In genomic region chrY:15364996-15365395, GRCh38 we compare ENCODE assay signal across 26 cellular contexts.
"Had no signal": no experiment of that assay in that cellular context is flagged by ENCODE, and none has a peak within 500 bp of the region (broad histone marks: within the 10 kb centered on the region; RNA-seq: fewer than 3 reads in every experiment).

No MANE protein-coding gene starts in this region.

- DNase-seq: activated CD4-positive, alpha-beta memory T cell treated with anti-CD3 and anti-CD28 coated beads for 36 hours; activated CD4-positive, alpha-beta T cell treated with anti-CD3 and anti-CD28 coated beads, Interleukin-2, amount 10 ng/mL, durations not matched to agents 24 days and 14 days; activated CD4-positive, CD25-positive, alpha-beta regulatory T cell treated with anti-CD3 and anti-CD28 coated beads, Interleukin-2, amount 50 U/mL, for 72 hours; activated CD8-positive, alpha-beta memory T cell treated with anti-CD3 and anti-CD28 coated beads, Interleukin-2, amount 50 U/mL, for 48 hours; activated naive CD8-positive, alpha-beta T cell treated with anti-CD3 and anti-CD28 coated beads, Interleukin-2, amount 50 U/mL, for 24 hours; activated T-cell treated with anti-CD3 and anti-CD28 coated beads, Interleukin-2, amount 50 U/mL, for 4 hours; amygdala; esophagus squamous epithelium; hippocampal formation; left cardiac atrium; mammary epithelial cell; naive thymus-derived CD4-positive, alpha-beta T cell; psoas muscle; sigmoid colon; stimulated activated CD4-positive, alpha-beta T cell treated with anti-CD3 and anti-CD28 coated beads, Interleukin-2, amount 100 ng/mL, for 24 hours; stimulated activated naive B cell treated with anti-CD40 and anti-IgM and Interleukin-4, amounts not matched to agents 10 μg/mL and 1 μg/mL and 100 μg/mL, for 72 hours; T-helper 17 cell; T1000; tibial artery had no signal

- FAIRE-seq: frontal cortex, keratinocyte, pancreas had no signal

- H3K27me3 ChIP-seq: breast epithelium, esophagus squamous epithelium, pancreas, sigmoid colon, suprapubic skin, tibial artery had no signal

- H3K36me3 ChIP-seq: breast epithelium, esophagus squamous epithelium, pancreas, sigmoid colon, suprapubic skin, tibial artery had no signal

- H3K4me1 ChIP-seq: breast epithelium, esophagus squamous epithelium, pancreas, psoas muscle, sigmoid colon, suprapubic skin, tibial artery had no signal

- ATAC-seq: activated naive CD8-positive, alpha-beta T cell treated with anti-CD3 and anti-CD28 coated beads, Interleukin-2, amount 50 U/mL, for 24 hours; activated T-cell treated with anti-CD3 and anti-CD28 coated beads, Interleukin-2, amount 50 U/mL, for 4 hours; activated T-helper 17 cell treated with anti-CD3 and anti-CD28 coated beads, Interleukin-2, amount 50 U/mL, for 72 hours; left cardiac atrium; naive thymus-derived CD4-positive, alpha-beta T cell; pancreas; psoas muscle; stimulated activated naive B cell treated with anti-CD40 and anti-IgM and Interleukin-4, amounts not matched to agents 10 μg/mL and 1 μg/mL and 100 μg/mL, for 72 hours; T-helper 17 cell had no signal

- H3K4me3 ChIP-seq: breast epithelium, esophagus squamous epithelium, pancreas, psoas muscle, sigmoid colon, smooth muscle cell, suprapubic skin, tibial artery had no signal

- H3K9me3 ChIP-seq: breast epithelium, esophagus squamous epithelium, pancreas, psoas muscle, sigmoid colon, suprapubic skin, tibial artery had no signal
